ENCODE assay signal across 1 cellular context in genomic region chr19:11639602-11640471, GRCh38.
TF ChIP-seq lines count a peak whose summit lies in the region.

No MANE protein-coding gene starts in this region.

TF ChIP-seq in K562, 482 proteins besides CTCF, POLR2A, EP300 and RAD21 (continued from another document and continues in another):
- TF ChIP-seq ZBTB11 (CRISPR knock-in tag; IDR thresholded peaks at IDR 0.05) (no peak), DLX4 (CRISPR knock-in tag; IDR thresholded peaks at IDR 0.05) (no peak), NELFE (IDR thresholded peaks at IDR 0.05; ENCODE audit: insufficient read depth, insufficient read length) (no peak), PHF20 (IDR thresholded peaks at IDR 0.05; ENCODE audit: partially characterized antibody) (peak; percentile 17), TBL1XR1 (IDR thresholded peaks at IDR 0.05; ENCODE audit: low read length in 2 of 2) (no peak), GTF2A2 (tag; IDR thresholded peaks at IDR 0.05) (no peak), VEZF1 (CRISPR knock-in tag; IDR thresholded peaks at IDR 0.05) (peak; percentile 66), STAT5B (CRISPR knock-in tag; IDR thresholded peaks at IDR 0.05) (no peak), TOE1 (IDR thresholded peaks at IDR 0.05; ENCODE audit: borderline replicate concordance) (peak; percentile 68; the same call in 1 of the 2 replicates), TOE1 (CRISPR knock-in tag; IDR thresholded peaks at IDR 0.05; ENCODE audit: borderline replicate concordance, low read depth) (no peak), ZNF408 (CRISPR knock-in tag; IDR thresholded peaks at IDR 0.05; ENCODE audit: low read depth) (no peak), KLF1 (tag; IDR thresholded peaks at IDR 0.05) (no peak), RBM14 (IDR thresholded peaks at IDR 0.05; ENCODE audit: borderline replicate concordance, insufficient read depth, low read depth, low read length) (no peak), NEUROD1 (IDR thresholded peaks at IDR 0.05; ENCODE audit: borderline replicate concordance, low read depth, low read length, partially characterized antibody) (peak; percentile 72), GATAD2B (IDR thresholded peaks at IDR 0.05; ENCODE audit: borderline replicate concordance) (no peak), NBN (IDR thresholded peaks at IDR 0.05; ENCODE audit: low read depth) (no peak), MEF2D (tag; conservative IDR thresholded peaks at IDR 0.05; ENCODE audit: low read depth) (no peak), MAX (CRISPR knock-in tag; IDR thresholded peaks at IDR 0.05) (no peak), ZNF77 (CRISPR knock-in tag; IDR thresholded peaks at IDR 0.05) (no peak), HIVEP1 (CRISPR knock-in tag; IDR thresholded peaks at IDR 0.05) (no peak), ZNF224 (CRISPR knock-in tag; IDR thresholded peaks at IDR 0.05) (no peak), FOXK2 (conservative IDR thresholded peaks at IDR 0.05 in 1 of 2, IDR thresholded peaks at IDR 0.05 in 1 of 2; ENCODE audit: low read depth in 2 of 2) (no peak), USF2 (CRISPR knock-in tag; IDR thresholded peaks at IDR 0.05) (no peak), HMBOX1 (IDR thresholded peaks at IDR 0.05) (no peak), FOXO4 (CRISPR knock-in tag; IDR thresholded peaks at IDR 0.05) (no peak), CCAR2 (IDR thresholded peaks at IDR 0.05; ENCODE audit: low read depth, low read length) (no peak), ZBTB43 (CRISPR knock-in tag; IDR thresholded peaks at IDR 0.05) (no peak), TEAD2 (tag; IDR thresholded peaks at IDR 0.05) (no peak), KAT7 (CRISPR knock-in tag; IDR thresholded peaks at IDR 0.05; ENCODE audit: borderline replicate concordance) (0 out of 2 replicates have a peak, but pooled peaks have one; percentile 49), ZNF263 (CRISPR knock-in tag; IDR thresholded peaks at IDR 0.05; ENCODE audit: borderline replicate concordance) (no peak), MED1 (CRISPR knock-in tag; IDR thresholded peaks at IDR 0.05; ENCODE audit: borderline replicate concordance) (no peak), KDM1A (IDR thresholded peaks at IDR 0.05) (no peak), FOXP4 (CRISPR knock-in tag; IDR thresholded peaks at IDR 0.05; ENCODE audit: borderline replicate concordance) (no peak), ZBTB34 (CRISPR knock-in tag; IDR thresholded peaks at IDR 0.05) (no peak), HNRNPUL1 (IDR thresholded peaks at IDR 0.05; ENCODE audit: low read length) (no peak), THRA (IDR thresholded peaks at IDR 0.05) (no peak), MIER1 (IDR thresholded peaks at IDR 0.05; ENCODE audit: low read depth) (no peak), SAFB (IDR thresholded peaks at IDR 0.05; ENCODE audit: borderline replicate concordance, low read depth, low read length) (no peak), RBM39 (optimal IDR thresholded peaks at IDR 0.05; ENCODE audit: low read depth, low read length) (no peak), ZNF143 (CRISPR knock-in tag; IDR thresholded peaks at IDR 0.05) (no peak), CBX2 (IDR thresholded peaks at IDR 0.05; ENCODE audit: insufficient read depth, low read length, poor library complexity, severe bottlenecking) (no peak), ZNF384 (IDR thresholded peaks at IDR 0.05; ENCODE audit: low read depth, low read length) (no peak), ZNF24 (IDR thresholded peaks at IDR 0.05) (no peak), ILF3 (IDR thresholded peaks at IDR 0.05; ENCODE audit: borderline replicate concordance) (no peak), ZNF124 (CRISPR knock-in tag; IDR thresholded peaks at IDR 0.05) (no peak), HDAC1 (IDR thresholded peaks at IDR 0.05) (peak in 1 of 2 experiments; percentile 78; a peak in 2 of 4 replicates), MCM2 (IDR thresholded peaks at IDR 0.05; ENCODE audit: low read depth) (no peak), ZKSCAN1 (IDR thresholded peaks at IDR 0.05; ENCODE audit: low read depth, low read length) (no peak), THRB (CRISPR knock-in tag; conservative IDR thresholded peaks at IDR 0.05) (no peak), BMI1 (IDR thresholded peaks at IDR 0.05; ENCODE audit: low read length) (no peak), GABPB2 (CRISPR knock-in tag; conservative IDR thresholded peaks at IDR 0.05) (no peak)
